18 cellular contexts compared by ENCODE assay signal in the genomic region with DNA sequence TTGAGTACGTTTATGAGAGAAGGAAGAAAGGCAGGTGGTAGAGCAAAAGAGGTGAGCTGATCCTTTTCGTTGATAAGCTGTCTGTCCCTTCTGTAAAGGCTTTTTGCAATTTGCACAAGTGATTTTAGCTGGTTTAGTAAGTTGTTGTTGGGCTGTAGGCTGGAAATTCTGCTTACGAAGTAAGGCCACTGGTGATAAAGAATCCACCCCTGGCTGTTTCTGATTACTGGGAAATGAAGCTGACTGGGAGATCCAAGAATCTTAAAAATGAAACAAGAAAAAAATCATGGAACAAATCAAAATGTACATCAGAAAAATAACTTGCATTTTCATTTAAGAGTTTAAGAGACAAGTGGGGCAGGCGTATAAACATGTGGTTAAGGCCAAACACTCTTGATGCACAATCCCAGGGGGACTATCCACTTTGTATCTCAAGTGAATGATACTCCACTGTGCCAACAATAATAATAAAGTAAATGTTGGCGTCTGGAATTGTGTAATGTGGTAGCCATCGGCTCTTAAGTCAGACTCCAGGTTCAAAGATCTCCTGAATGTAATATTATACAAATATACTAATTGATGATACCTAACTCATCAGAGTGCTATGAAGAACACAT.
DNase-seq lines count a peak whose midpoint lies in the region; ATAC-seq, FAIRE-seq and TF ChIP-seq lines count a peak whose summit lies in the region.
"Had no signal": no experiment of that assay in that cellular context is flagged by ENCODE, and none has a peak within 500 bp of the region (broad histone marks: within the 10 kb centered on the region; RNA-seq: fewer than 3 reads in every experiment).

No MANE protein-coding gene starts in this region.

- H3K9me3 Mint-ChIP-seq in nephron, result no peaks in the 10 kb centered on the region
- H3K9me3 Mint-ChIP-seq: activated CD4-positive, alpha-beta memory T cell treated with anti-CD3 and anti-CD28 coated beads, Interleukin-2, amount 10 ng/mL, durations not matched to agents 7 days and 5 days; activated T-helper 1 cell treated with anti-CD3 and anti-CD28 coated beads, Interleukin-12 subunit alpha, Interleukin-12 subunit beta, Interleukin-2, Interleukin-4 antibody, amounts not matched to agents 30 ng/mL and 10 ng/mL and 1 ng/mL, durations not matched to agents 14 hours and 24 hours and 36 hours; dendritic cell treated with granulocyte-macrophage colony-stimulating factor and Interleukin-4, amounts not matched to agents 40 ng/mL and 50 ng/mL, for 4 days; stimulated activated naive CD8-positive, alpha-beta T cell treated with anti-CD3 and anti-CD28 coated beads, Interleukin-15, Interleukin-2, amounts not matched to agents 100 ng/mL and 50 ng/mL, for 24 hours had no signal

- H3K4me3 ChIP-seq in HEK293 (ENCODE audit: low read depth, low read length), result no peak overlapping the region
- H3K4me3 ChIP-seq: BLaER1 treated with 17β-estradiol and CSF1 and Interleukin-3, amounts not matched to agents 10 nM and 100 nM; vagina had no signal

- H3K9me3 ChIP-seq in HEK293 (ENCODE audit: control insufficient read depth, insufficient read depth, low read depth, low read length), result no peaks in the 10 kb centered on the region
- H3K9me3 ChIP-seq: BLaER1 treated with 17β-estradiol and CSF1 and Interleukin-3, amounts not matched to agents 10 nM and 100 nM; vagina had no signal

- DNase-seq in AG09319 (ENCODE audit: extremely low read depth, low read depth) (peak; percentile 73), dedifferentiated amniotic fluid mesenchymal stem cell (ENCODE audit: extremely low spot score) (peak; percentile 27), GM19239 (ENCODE audit: insufficient read length, low spot score) (no peak)
- no peak for DNase-seq in stimulated activated CD8-positive, alpha-beta memory T cell treated with anti-CD3 and anti-CD28 coated beads, Interleukin-4, amount 100 ng/mL, for 48 hours
- DNase-seq: activated CD4-positive, alpha-beta memory T cell treated with anti-CD3 and anti-CD28 coated beads, Interleukin-2, amount 10 ng/mL, durations not matched to agents 7 days and 5 days; hippocampal formation; NCI-H1694; NCI-H510A treated with DMSO at 0.1 percent for 48 hours; stimulated activated CD4-positive, alpha-beta T cell treated with anti-CD3 and anti-CD28 coated beads, Interleukin-12 subunit alpha, Interleukin-12 subunit beta, amount 100 ng/mL, for 4 hours had no signal

- H3K27me3 Mint-ChIP-seq in nephron (ENCODE audit: low read depth), result no peaks in the 10 kb centered on the region
- H3K27me3 Mint-ChIP-seq: activated CD4-positive, alpha-beta memory T cell treated with anti-CD3 and anti-CD28 coated beads, Interleukin-2, amount 10 ng/mL, durations not matched to agents 7 days and 5 days; dendritic cell treated with granulocyte-macrophage colony-stimulating factor and Interleukin-4, amounts not matched to agents 40 ng/mL and 50 ng/mL, for 4 days; stimulated activated naive CD8-positive, alpha-beta T cell treated with anti-CD3 and anti-CD28 coated beads, Interleukin-15, Interleukin-2, amounts not matched to agents 100 ng/mL and 50 ng/mL, for 24 hours had no signal

- FAIRE-seq in GM19239 (lab: Jason Lieb, UNC), result no peak

- H3K4me1 Mint-ChIP-seq in nephron, result peaks cover 6% of the 10 kb centered on the region

- ATAC-seq in HG02678 (IDR thresholded peaks at IDR 0.05; ENCODE audit: unreplicated experiment) (no peak), GM18498 (IDR thresholded peaks at IDR 0.05; ENCODE audit: unreplicated experiment) (no peak)

- H3K36me3 Mint-ChIP-seq in nephron (ENCODE audit: low read depth), result peaks cover 59% of the 10 kb centered on the region

- TF ChIP-seq CTCF in AG09319 (IDR thresholded peaks at IDR 0.05; ENCODE audit: low read depth, low read length) (no peak), HEK293 (tag by site-specific recombination; IDR thresholded peaks at IDR 0.05) (no peak), nephron (IDR thresholded peaks at IDR 0.05; ENCODE audit: unreplicated experiment in 3 of 3) (no peak)

- peak overlapping the region; percentile 44; the same call in 1 of the 2 replicates for H3K27ac ChIP-seq in HEK293 (ENCODE audit: extremely low read depth, low read depth, low read length)
- H3K27ac ChIP-seq: BLaER1 treated with 17β-estradiol and CSF1 and Interleukin-3, amounts not matched to agents 10 nM and 100 nM; vagina had no signal

- POLR2A ChIA-PET in HEK293 (lab: Yijun Ruan, JAX), result no interaction called here

- H3K4me1 ChIP-seq in HEK293 (ENCODE audit: control insufficient read depth, insufficient read depth, low read length), result peaks cover 9% of the 10 kb centered on the region; the same call in 1 of the 2 replicates
- H3K4me1 ChIP-seq: vagina had no signal

- CTCF ChIA-PET in HEK293 (lab: Yijun Ruan, JAX), result interaction anchor here (0.7 kb wide), 1 partner anchor 98 kb away, joined by 3 read pairs; no protein-coding TSS in a partner anchor

- H3K36me3 ChIP-seq in HEK293 (ENCODE audit: control insufficient read depth in 2 of 2, insufficient read depth in 1 of 2, low read length in 2 of 2), result peaks cover 10 to 58% of the 10 kb centered on the region in 2 experiments; a peak in 2 of 3 replicates

- H3K27ac Mint-ChIP-seq in nephron, result peak overlapping the region in 2 of 3 experiments; percentile 26 to 37
- H3K27ac Mint-ChIP-seq: activated CD4-positive, alpha-beta memory T cell treated with anti-CD3 and anti-CD28 coated beads, Interleukin-2, amount 10 ng/mL, durations not matched to agents 7 days and 5 days; activated T-helper 1 cell treated with anti-CD3 and anti-CD28 coated beads, Interleukin-12 subunit alpha, Interleukin-12 subunit beta, Interleukin-2, Interleukin-4 antibody, amounts not matched to agents 30 ng/mL and 10 ng/mL and 1 ng/mL, durations not matched to agents 14 hours and 24 hours and 36 hours; dendritic cell treated with granulocyte-macrophage colony-stimulating factor and Interleukin-4, amounts not matched to agents 40 ng/mL and 50 ng/mL, for 4 days; stimulated activated naive CD8-positive, alpha-beta T cell treated with anti-CD3 and anti-CD28 coated beads, Interleukin-15, Interleukin-2, amounts not matched to agents 100 ng/mL and 50 ng/mL, for 24 hours had no signal

- no peak overlapping the region for H3K4me3 Mint-ChIP-seq in nephron
- H3K4me3 Mint-ChIP-seq: activated CD4-positive, alpha-beta memory T cell treated with anti-CD3 and anti-CD28 coated beads, Interleukin-2, amount 10 ng/mL, durations not matched to agents 7 days and 5 days; activated T-helper 1 cell treated with anti-CD3 and anti-CD28 coated beads, Interleukin-12 subunit alpha, Interleukin-12 subunit beta, Interleukin-2, Interleukin-4 antibody, amounts not matched to agents 30 ng/mL and 10 ng/mL and 1 ng/mL, durations not matched to agents 14 hours and 24 hours and 36 hours; dendritic cell treated with granulocyte-macrophage colony-stimulating factor and Interleukin-4, amounts not matched to agents 40 ng/mL and 50 ng/mL, for 4 days; stimulated activated naive CD8-positive, alpha-beta T cell treated with anti-CD3 and anti-CD28 coated beads, Interleukin-15, Interleukin-2, amounts not matched to agents 100 ng/mL and 50 ng/mL, for 24 hours had no signal

TF ChIP-seq in HEK293, 187 proteins besides CTCF, POLR2A, EP300 and RAD21 (continues in another document):
- no peak for TF ChIP-seq ZNF521 (tag by site-specific recombination; IDR thresholded peaks at IDR 0.05)
- TF ChIP-seq, protein P1, sequence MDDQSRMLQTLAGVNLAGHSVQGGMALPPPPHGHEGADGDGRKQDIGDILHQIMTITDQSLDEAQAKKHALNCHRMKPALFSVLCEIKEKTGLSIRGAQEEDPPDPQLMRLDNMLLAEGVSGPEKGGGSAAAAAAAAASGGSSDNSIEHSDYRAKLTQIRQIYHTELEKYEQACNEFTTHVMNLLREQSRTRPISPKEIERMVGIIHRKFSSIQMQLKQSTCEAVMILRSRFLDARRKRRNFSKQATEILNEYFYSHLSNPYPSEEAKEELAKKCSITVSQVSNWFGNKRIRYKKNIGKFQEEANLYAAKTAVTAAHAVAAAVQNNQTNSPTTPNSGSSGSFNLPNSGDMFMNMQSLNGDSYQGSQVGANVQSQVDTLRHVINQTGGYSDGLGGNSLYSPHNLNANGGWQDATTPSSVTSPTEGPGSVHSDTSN (CRISPR knock-in tag; IDR thresholded peaks at IDR 0.05), result no peak
- no peak for TF ChIP-seq ZBTB17 (tag by site-specific recombination; IDR thresholded peaks at IDR 0.05)
- TF ChIP-seq ZNF302 (tag by site-specific recombination; IDR thresholded peaks at IDR 0.05; ENCODE audit: low read depth), result no peak
- no peak for TF ChIP-seq ZNF624 (tag by site-specific recombination; IDR thresholded peaks at IDR 0.05)
- TF ChIP-seq KLF8 (tag by site-specific recombination; IDR thresholded peaks at IDR 0.05), result no peak
- no peak for TF ChIP-seq ZNF24 (tag by site-specific recombination; IDR thresholded peaks at IDR 0.05)
- no peak for TF ChIP-seq SCRT1 (tag by site-specific recombination; IDR thresholded peaks at IDR 0.05; ENCODE audit: borderline replicate concordance)
- no peak for TF ChIP-seq ZNF354C (tag by site-specific recombination; IDR thresholded peaks at IDR 0.05; ENCODE audit: borderline replicate concordance, low read depth)
- TF ChIP-seq ZEB2 (tag by site-specific recombination; IDR thresholded peaks at IDR 0.05), result 0 out of 2 replicates have a peak, but pooled peaks have one; percentile 11
- no peak for TF ChIP-seq ZNF175 (tag by site-specific recombination; IDR thresholded peaks at IDR 0.05)
- no peak for TF ChIP-seq PRDM1 (tag by site-specific recombination; IDR thresholded peaks at IDR 0.05)
- TF ChIP-seq, protein P2, sequence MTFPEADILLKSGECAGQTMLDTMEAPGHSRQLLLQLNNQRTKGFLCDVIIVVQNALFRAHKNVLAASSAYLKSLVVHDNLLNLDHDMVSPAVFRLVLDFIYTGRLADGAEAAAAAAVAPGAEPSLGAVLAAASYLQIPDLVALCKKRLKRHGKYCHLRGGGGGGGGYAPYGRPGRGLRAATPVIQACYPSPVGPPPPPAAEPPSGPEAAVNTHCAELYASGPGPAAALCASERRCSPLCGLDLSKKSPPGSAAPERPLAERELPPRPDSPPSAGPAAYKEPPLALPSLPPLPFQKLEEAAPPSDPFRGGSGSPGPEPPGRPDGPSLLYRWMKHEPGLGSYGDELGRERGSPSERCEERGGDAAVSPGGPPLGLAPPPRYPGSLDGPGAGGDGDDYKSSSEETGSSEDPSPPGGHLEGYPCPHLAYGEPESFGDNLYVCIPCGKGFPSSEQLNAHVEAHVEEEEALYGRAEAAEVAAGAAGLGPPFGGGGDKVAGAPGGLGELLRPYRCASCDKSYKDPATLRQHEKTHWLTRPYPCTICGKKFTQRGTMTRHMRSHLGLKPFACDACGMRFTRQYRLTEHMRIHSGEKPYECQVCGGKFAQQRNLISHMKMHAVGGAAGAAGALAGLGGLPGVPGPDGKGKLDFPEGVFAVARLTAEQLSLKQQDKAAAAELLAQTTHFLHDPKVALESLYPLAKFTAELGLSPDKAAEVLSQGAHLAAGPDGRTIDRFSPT (tag by site-specific recombination; IDR thresholded peaks at IDR 0.05), result no peak
- no peak for TF ChIP-seq EGR2 (tag by site-specific recombination; IDR thresholded peaks at IDR 0.05; ENCODE audit: low read depth)
- TF ChIP-seq BCL11A (tag by site-specific recombination; IDR thresholded peaks at IDR 0.05; ENCODE audit: low read depth), result 0 out of 2 replicates have a peak, but pooled peaks have one; percentile 73

Comparison
In these comparisons a context has a peak if more than half of its experiments do, and no peak if none do; other contexts are left out.
1. DNase-seq: peak in AG09319 (single experiment) and dedifferentiated amniotic fluid mesenchymal stem cell (single experiment); none in GM19239 (single experiment) and stimulated activated CD8-positive, alpha-beta memory T cell treated with anti-CD3 and anti-CD28 coated beads, Interleukin-4, amount 100 ng/mL, for 48 hours (single experiment).